Comparison of ENCODE assay signal across 1 cellular context in genomic region chr10:69318087-69318996, GRCh38.
TF ChIP-seq lines count a peak whose summit lies in the region.

No MANE protein-coding gene starts in this region.

TF ChIP-seq in K562, 482 proteins besides CTCF, POLR2A, EP300 and RAD21 (continued from another document and continues in another):
- TF ChIP-seq GTF3C2 (IDR thresholded peaks at IDR 0.05; ENCODE audit: borderline replicate concordance, extremely low read depth, insufficient read length) (no peak), EGR1 (conservative IDR thresholded peaks at IDR 0.05) (no peak), MECOM (CRISPR knock-in tag; IDR thresholded peaks at IDR 0.05) (no peak), XRCC4 (IDR thresholded peaks at IDR 0.05; ENCODE audit: extremely low read depth, insufficient read depth, insufficient read length) (no peak), BRD4 (IDR thresholded peaks at IDR 0.05) (no peak; the same call in 1 of the 2 replicates), FOXA3 (CRISPR knock-in tag; conservative IDR thresholded peaks at IDR 0.05 in 1 of 2, IDR thresholded peaks at IDR 0.05 in 1 of 2) (no peak), STAT5B (CRISPR knock-in tag; IDR thresholded peaks at IDR 0.05) (no peak), ZNF384 (IDR thresholded peaks at IDR 0.05; ENCODE audit: low read depth, low read length) (no peak), ZNF79 (CRISPR knock-in tag; IDR thresholded peaks at IDR 0.05; ENCODE audit: low read depth) (no peak), STAT5A (IDR thresholded peaks at IDR 0.05; ENCODE audit: borderline replicate concordance, low read length) (no peak), ETV6 (IDR thresholded peaks at IDR 0.05; ENCODE audit: borderline replicate concordance in 1 of 2, low read depth in 2 of 2, low read length in 1 of 2) (no peak), ETV6 (CRISPR knock-in tag; IDR thresholded peaks at IDR 0.05; ENCODE audit: borderline replicate concordance) (no peak), RHOXF2B (CRISPR knock-in tag; conservative IDR thresholded peaks at IDR 0.05) (no peak), MTF1 (CRISPR knock-in tag; IDR thresholded peaks at IDR 0.05; ENCODE audit: borderline replicate concordance) (no peak), HBP1 (CRISPR knock-in tag; IDR thresholded peaks at IDR 0.05) (no peak), RBM15 (IDR thresholded peaks at IDR 0.05; ENCODE audit: insufficient read depth, low read length) (peak; percentile 49; the same call in 1 of the 2 replicates), TBP (optimal IDR thresholded peaks at IDR 0.05; ENCODE audit: low read depth, low read length) (no peak), PHTF2 (CRISPR knock-in tag; IDR thresholded peaks at IDR 0.05) (no peak), RBM17 (IDR thresholded peaks at IDR 0.05; ENCODE audit: borderline replicate concordance, low read depth, low read length) (no peak), E2F5 (CRISPR knock-in tag; IDR thresholded peaks at IDR 0.05) (no peak), ZNF124 (CRISPR knock-in tag; IDR thresholded peaks at IDR 0.05) (no peak), DMBX1 (CRISPR knock-in tag; IDR thresholded peaks at IDR 0.05; ENCODE audit: borderline replicate concordance) (no peak), RB1 (IDR thresholded peaks at IDR 0.05; ENCODE audit: low read depth) (no peak), SP2 (IDR thresholded peaks at IDR 0.05; ENCODE audit: extremely low read depth, low read depth, low read length, poor library complexity, severe bottlenecking) (no peak), CEBPB (tag; IDR thresholded peaks at IDR 0.05) (no peak), ZNF583 (CRISPR knock-in tag; IDR thresholded peaks at IDR 0.05) (no peak), HIVEP1 (CRISPR knock-in tag; IDR thresholded peaks at IDR 0.05) (no peak)
- TF ChIP-seq, protein P1, sequence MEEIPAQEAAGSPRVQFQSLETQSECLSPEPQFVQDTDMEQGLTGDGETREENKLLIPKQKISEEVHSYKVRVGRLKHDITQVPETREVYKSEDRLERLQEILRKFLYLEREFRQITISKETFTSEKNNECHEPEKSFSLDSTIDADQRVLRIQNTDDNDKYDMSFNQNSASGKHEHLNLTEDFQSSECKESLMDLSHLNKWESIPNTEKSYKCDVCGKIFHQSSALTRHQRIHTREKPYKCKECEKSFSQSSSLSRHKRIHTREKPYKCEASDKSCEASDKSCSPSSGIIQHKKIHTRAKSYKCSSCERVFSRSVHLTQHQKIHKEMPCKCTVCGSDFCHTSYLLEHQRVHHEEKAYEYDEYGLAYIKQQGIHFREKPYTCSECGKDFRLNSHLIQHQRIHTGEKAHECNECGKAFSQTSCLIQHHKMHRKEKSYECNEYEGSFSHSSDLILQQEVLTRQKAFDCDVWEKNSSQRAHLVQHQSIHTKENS (CRISPR knock-in tag; IDR thresholded peaks at IDR 0.05), result no peak
- TF ChIP-seq, protein P2, sequence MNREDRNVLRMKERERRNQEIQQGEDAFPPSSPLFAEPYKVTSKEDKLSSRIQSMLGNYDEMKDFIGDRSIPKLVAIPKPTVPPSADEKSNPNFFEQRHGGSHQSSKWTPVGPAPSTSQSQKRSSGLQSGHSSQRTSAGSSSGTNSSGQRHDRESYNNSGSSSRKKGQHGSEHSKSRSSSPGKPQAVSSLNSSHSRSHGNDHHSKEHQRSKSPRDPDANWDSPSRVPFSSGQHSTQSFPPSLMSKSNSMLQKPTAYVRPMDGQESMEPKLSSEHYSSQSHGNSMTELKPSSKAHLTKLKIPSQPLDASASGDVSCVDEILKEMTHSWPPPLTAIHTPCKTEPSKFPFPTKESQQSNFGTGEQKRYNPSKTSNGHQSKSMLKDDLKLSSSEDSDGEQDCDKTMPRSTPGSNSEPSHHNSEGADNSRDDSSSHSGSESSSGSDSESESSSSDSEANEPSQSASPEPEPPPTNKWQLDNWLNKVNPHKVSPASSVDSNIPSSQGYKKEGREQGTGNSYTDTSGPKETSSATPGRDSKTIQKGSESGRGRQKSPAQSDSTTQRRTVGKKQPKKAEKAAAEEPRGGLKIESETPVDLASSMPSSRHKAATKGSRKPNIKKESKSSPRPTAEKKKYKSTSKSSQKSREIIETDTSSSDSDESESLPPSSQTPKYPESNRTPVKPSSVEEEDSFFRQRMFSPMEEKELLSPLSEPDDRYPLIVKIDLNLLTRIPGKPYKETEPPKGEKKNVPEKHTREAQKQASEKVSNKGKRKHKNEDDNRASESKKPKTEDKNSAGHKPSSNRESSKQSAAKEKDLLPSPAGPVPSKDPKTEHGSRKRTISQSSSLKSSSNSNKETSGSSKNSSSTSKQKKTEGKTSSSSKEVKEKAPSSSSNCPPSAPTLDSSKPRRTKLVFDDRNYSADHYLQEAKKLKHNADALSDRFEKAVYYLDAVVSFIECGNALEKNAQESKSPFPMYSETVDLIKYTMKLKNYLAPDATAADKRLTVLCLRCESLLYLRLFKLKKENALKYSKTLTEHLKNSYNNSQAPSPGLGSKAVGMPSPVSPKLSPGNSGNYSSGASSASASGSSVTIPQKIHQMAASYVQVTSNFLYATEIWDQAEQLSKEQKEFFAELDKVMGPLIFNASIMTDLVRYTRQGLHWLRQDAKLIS (CRISPR knock-in tag; IDR thresholded peaks at IDR 0.05), result peak; percentile 81
- TF ChIP-seq, protein P3, sequence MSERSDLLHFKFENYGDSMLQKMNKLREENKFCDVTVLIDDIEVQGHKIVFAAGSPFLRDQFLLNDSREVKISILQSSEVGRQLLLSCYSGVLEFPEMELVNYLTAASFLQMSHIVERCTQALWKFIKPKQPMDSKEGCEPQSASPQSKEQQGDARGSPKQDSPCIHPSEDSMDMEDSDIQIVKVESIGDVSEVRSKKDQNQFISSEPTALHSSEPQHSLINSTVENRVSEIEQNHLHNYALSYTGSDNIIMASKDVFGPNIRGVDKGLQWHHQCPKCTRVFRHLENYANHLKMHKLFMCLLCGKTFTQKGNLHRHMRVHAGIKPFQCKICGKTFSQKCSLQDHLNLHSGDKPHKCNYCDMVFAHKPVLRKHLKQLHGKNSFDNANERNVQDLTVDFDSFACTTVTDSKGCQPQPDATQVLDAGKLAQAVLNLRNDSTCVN (CRISPR knock-in tag; IDR thresholded peaks at IDR 0.05), result no peak
- TF ChIP-seq, protein P4, sequence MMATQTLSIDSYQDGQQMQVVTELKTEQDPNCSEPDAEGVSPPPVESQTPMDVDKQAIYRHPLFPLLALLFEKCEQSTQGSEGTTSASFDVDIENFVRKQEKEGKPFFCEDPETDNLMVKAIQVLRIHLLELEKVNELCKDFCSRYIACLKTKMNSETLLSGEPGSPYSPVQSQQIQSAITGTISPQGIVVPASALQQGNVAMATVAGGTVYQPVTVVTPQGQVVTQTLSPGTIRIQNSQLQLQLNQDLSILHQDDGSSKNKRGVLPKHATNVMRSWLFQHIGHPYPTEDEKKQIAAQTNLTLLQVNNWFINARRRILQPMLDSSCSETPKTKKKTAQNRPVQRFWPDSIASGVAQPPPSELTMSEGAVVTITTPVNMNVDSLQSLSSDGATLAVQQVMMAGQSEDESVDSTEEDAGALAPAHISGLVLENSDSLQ (IDR thresholded peaks at IDR 0.05), result peak; percentile 71; the same call in 1 of the 2 replicates
- TF ChIP-seq, protein P5, sequence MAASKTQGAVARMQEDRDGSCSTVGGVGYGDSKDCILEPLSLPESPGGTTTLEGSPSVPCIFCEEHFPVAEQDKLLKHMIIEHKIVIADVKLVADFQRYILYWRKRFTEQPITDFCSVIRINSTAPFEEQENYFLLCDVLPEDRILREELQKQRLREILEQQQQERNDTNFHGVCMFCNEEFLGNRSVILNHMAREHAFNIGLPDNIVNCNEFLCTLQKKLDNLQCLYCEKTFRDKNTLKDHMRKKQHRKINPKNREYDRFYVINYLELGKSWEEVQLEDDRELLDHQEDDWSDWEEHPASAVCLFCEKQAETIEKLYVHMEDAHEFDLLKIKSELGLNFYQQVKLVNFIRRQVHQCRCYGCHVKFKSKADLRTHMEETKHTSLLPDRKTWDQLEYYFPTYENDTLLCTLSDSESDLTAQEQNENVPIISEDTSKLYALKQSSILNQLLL (CRISPR knock-in tag; IDR thresholded peaks at IDR 0.05; ENCODE audit: borderline replicate concordance), result no peak
